19 cellular contexts compared by ENCODE assay signal in the genomic region with DNA sequence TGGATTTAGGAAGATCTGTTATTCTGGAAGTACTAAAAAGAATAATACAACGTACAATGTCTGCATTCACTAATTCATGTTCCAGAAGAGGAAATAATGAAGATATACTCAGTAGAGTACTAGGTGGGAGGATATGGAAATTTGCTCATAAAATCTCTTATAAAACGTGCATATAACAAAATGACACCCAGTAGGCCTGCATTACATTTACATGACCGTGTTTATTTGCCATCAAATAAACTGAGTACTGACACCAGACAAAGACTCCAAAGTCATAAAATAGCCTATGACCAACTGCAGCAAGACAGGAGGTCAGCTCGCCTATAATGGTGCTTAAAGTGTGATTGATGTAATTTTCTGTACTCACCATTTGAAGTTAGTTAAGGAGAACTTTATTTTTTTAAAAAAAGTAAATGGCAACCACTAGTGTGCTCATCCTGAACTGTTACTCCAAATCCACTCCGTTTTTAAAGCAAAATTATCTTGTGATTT.
DNase-seq lines count a peak whose midpoint lies in the region; ATAC-seq and TF ChIP-seq lines count a peak whose summit lies in the region.
"Had no signal": no experiment of that assay in that cellular context is flagged by ENCODE, and none has a peak within 500 bp of the region (broad histone marks: within the 10 kb centered on the region; RNA-seq: fewer than 3 reads in every experiment).

No MANE protein-coding gene starts in this region.

- H3K27ac ChIP-seq in GM23338 (ENCODE audit: low read depth) (peak overlapping the region; percentile 67; the same call in 1 of the 2 replicates), HUES6 (ENCODE audit: low read depth, low read length) (peak overlapping the region; percentile 11; the same call in 1 of the 2 replicates), adrenal gland (peak overlapping the region in 3 of 5 donors; percentile 50 to 66 (median 66)), smooth muscle cell (ENCODE audit: low read depth) (peak overlapping the region; percentile 69)
- H3K27ac ChIP-seq: SJSA1 had no signal

- H3K9ac ChIP-seq in HUES6 (ENCODE audit: low read length) = no peak overlapping the region
- H3K9ac ChIP-seq in smooth muscle cell (ENCODE audit: low read depth) = no peak overlapping the region

- H3K36me3 Mint-ChIP-seq in GM23338 (ENCODE audit: low read depth) = no peaks in the 10 kb centered on the region

- H3K27ac Mint-ChIP-seq in GM23338 = no peak overlapping the region

- H3K27me3 ChIP-seq in GM23338 (ENCODE audit: insufficient read depth) (no peaks in the 10 kb centered on the region), HUES6 (ENCODE audit: control insufficient read depth, insufficient read depth, low read length) (no peaks in the 10 kb centered on the region), adrenal gland (no peaks in the 10 kb centered on the region), smooth muscle cell (ENCODE audit: low read depth) (no peaks in the 10 kb centered on the region)
- H3K27me3 ChIP-seq: MG63, SJSA1 had no signal

- H3K4me3 ChIP-seq in GM23338 (no peak overlapping the region), HUES6 (ENCODE audit: low read depth, low read length) (no peak overlapping the region), adrenal gland (no peak overlapping the region), smooth muscle cell (no peak overlapping the region)
- H3K4me3 ChIP-seq: MG63, SJSA1 had no signal

- ATAC-seq in GM23338 (no peak), GM19467 (IDR thresholded peaks at IDR 0.05; ENCODE audit: unreplicated experiment) (no peak), GM19452 (IDR thresholded peaks at IDR 0.05; ENCODE audit: unreplicated experiment) (no peak)

- H4K20me1 ChIP-seq in GM23338 (replicated peaks; ENCODE audit: insufficient read depth) (no peaks in the 10 kb centered on the region), smooth muscle cell (ENCODE audit: low read depth) (no peaks in the 10 kb centered on the region)

- 90 to 93% (median 91%) methylated on average over 5 of the region's 5 CpGs for WGBS in adrenal gland, 4 donors
- WGBS in smooth muscle cell (ENCODE audit: low lambda C conversion rate) = 73% methylated on average over 5 of the region's 5 CpGs

- H2AFZ ChIP-seq in GM23338 = no peak overlapping the region
- no peak overlapping the region for H2AFZ ChIP-seq in smooth muscle cell (ENCODE audit: low read depth)

- H3K27me3 Mint-ChIP-seq in GM23338 (ENCODE audit: insufficient read depth, low read depth, poor library complexity) = no peaks in the 10 kb centered on the region
- H3K27me3 Mint-ChIP-seq: CD4-positive, CD25-positive, alpha-beta regulatory T cell had no signal

- no peak for TF ChIP-seq POLR2A in adrenal gland (IDR thresholded peaks at IDR 0.05)

- intact Hi-C loops in adrenal gland (cut with DNase I) = no loop called here

- H3K79me2 ChIP-seq in GM23338 (replicated peaks; ENCODE audit: insufficient read depth) (no peaks in the 10 kb centered on the region), smooth muscle cell (ENCODE audit: low read depth) (no peaks in the 10 kb centered on the region)

- H3K9me2 ChIP-seq in GM23338 (ENCODE audit: insufficient read depth) = no peaks in the 10 kb centered on the region

- H3K36me3 ChIP-seq in GM23338 (ENCODE audit: insufficient read depth) (no peaks in the 10 kb centered on the region), HUES6 (ENCODE audit: control insufficient read depth, insufficient read depth, low read length) (no peaks in the 10 kb centered on the region), adrenal gland (replicated peaks in 1 of 2) (no peaks in the 10 kb centered on the region), smooth muscle cell (ENCODE audit: low read depth) (peaks cover 4% of the 10 kb centered on the region)
- H3K36me3 ChIP-seq: MG63, SJSA1 had no signal

- no peak for TF ChIP-seq CTCF in GM23338 (conservative IDR thresholded peaks at IDR 0.05; ENCODE audit: low read depth in 2 of 2)
- no peak for TF ChIP-seq CTCF in adrenal gland (IDR thresholded peaks at IDR 0.05)
- TF ChIP-seq CTCF in smooth muscle cell (IDR thresholded peaks at IDR 0.05; ENCODE audit: borderline replicate concordance, insufficient read depth, poor library complexity, severe bottlenecking) = no peak

- DNase-seq in GM23338 (ENCODE audit: low spot score) = no peak
- DNase-seq in adrenal gland = no peak
- no peak for DNase-seq in smooth muscle cell (lab: John Stamatoyannopoulos, UW; ENCODE audit: unreplicated experiment)
- no peak for DNase-seq in NCI-H2029 (lab: John Stamatoyannopoulos, UW)
- DNase-seq: CD4-positive, CD25-positive, alpha-beta regulatory T cell; COR-L47; DMS79; Kasumi-1; MG63; NCI-H1048; NCI-H1417 treated with DMSO at 0.1 percent for 48 hours; NCI-H187; NCI-H510A treated with DMSO at 0.1 percent for 48 hours; NCI-H774 had no signal

- no peaks in the 10 kb centered on the region for H3F3A ChIP-seq in GM23338 (replicated peaks; ENCODE audit: low read depth)
- H3F3A ChIP-seq in smooth muscle cell (ENCODE audit: low read depth) = peaks cover 3% of the 10 kb centered on the region

- no peak overlapping the region for H3K4me3 Mint-ChIP-seq in GM23338
- H3K4me3 Mint-ChIP-seq: H9 had no signal

- H3K4me1 ChIP-seq in GM23338 (ENCODE audit: insufficient read depth) = peaks cover 12% of the 10 kb centered on the region
- H3K4me1 ChIP-seq in HUES6 (ENCODE audit: control insufficient read depth, insufficient read depth, low read length) = peaks cover 17% of the 10 kb centered on the region; the same call in 1 of the 2 replicates
- H3K4me1 ChIP-seq in adrenal gland (replicated peaks in 1 of 2) = peaks cover 0 to 23% of the 10 kb centered on the region in 2 donors
- H3K4me1 ChIP-seq in smooth muscle cell (ENCODE audit: low read depth) = peaks cover 5% of the 10 kb centered on the region
- H3K4me1 ChIP-seq: SJSA1 had no signal

- H3K9me3 ChIP-seq in HUES6 (ENCODE audit: control insufficient read depth, insufficient read depth, low read depth, low read length) (no peaks in the 10 kb centered on the region), adrenal gland (replicated peaks in 1 of 3) (no peaks in the 10 kb centered on the region), smooth muscle cell (replicated peaks; ENCODE audit: low read depth) (no peaks in the 10 kb centered on the region)
- H3K9me3 ChIP-seq: MG63, SJSA1 had no signal

- H3K4me2 ChIP-seq in GM23338 (no peak overlapping the region), smooth muscle cell (no peak overlapping the region)

- no peaks in the 10 kb centered on the region for H3K9me3 Mint-ChIP-seq in GM23338
- H3K9me3 Mint-ChIP-seq: CD4-positive, CD25-positive, alpha-beta regulatory T cell; H9 had no signal

- peaks cover 27% of the 10 kb centered on the region for H3K4me1 Mint-ChIP-seq in GM23338

TF ChIP-seq in GM23338, 12 proteins besides CTCF, POLR2A, EP300 and RAD21 (continues in another document):
- TF ChIP-seq ZNF331 (CRISPR knock-in tag; IDR thresholded peaks at IDR 0.05; ENCODE audit: low read depth) = no peak
- TF ChIP-seq, protein P1, sequence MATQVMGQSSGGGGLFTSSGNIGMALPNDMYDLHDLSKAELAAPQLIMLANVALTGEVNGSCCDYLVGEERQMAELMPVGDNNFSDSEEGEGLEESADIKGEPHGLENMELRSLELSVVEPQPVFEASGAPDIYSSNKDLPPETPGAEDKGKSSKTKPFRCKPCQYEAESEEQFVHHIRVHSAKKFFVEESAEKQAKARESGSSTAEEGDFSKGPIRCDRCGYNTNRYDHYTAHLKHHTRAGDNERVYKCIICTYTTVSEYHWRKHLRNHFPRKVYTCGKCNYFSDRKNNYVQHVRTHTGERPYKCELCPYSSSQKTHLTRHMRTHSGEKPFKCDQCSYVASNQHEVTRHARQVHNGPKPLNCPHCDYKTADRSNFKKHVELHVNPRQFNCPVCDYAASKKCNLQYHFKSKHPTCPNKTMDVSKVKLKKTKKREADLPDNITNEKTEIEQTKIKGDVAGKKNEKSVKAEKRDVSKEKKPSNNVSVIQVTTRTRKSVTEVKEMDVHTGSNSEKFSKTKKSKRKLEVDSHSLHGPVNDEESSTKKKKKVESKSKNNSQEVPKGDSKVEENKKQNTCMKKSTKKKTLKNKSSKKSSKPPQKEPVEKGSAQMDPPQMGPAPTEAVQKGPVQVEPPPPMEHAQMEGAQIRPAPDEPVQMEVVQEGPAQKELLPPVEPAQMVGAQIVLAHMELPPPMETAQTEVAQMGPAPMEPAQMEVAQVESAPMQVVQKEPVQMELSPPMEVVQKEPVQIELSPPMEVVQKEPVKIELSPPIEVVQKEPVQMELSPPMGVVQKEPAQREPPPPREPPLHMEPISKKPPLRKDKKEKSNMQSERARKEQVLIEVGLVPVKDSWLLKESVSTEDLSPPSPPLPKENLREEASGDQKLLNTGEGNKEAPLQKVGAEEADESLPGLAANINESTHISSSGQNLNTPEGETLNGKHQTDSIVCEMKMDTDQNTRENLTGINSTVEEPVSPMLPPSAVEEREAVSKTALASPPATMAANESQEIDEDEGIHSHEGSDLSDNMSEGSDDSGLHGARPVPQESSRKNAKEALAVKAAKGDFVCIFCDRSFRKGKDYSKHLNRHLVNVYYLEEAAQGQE (IDR thresholded peaks at IDR 0.05; ENCODE audit: unreplicated experiment) = no peak
- no peak for TF ChIP-seq ZNF114 (CRISPR knock-in tag; IDR thresholded peaks at IDR 0.05)

Comparison
In these comparisons a context has a peak if more than half of its experiments do, and no peak if none do; other contexts are left out.
1. H3K27ac ChIP-seq: peak in every context shown above with its lines; median percentile 69 in smooth muscle cell; 67 in GM23338; 66 in adrenal gland; 11 in HUES6.